Comparison of ENCODE assay signal across 17 cellular contexts in the genomic region with DNA sequence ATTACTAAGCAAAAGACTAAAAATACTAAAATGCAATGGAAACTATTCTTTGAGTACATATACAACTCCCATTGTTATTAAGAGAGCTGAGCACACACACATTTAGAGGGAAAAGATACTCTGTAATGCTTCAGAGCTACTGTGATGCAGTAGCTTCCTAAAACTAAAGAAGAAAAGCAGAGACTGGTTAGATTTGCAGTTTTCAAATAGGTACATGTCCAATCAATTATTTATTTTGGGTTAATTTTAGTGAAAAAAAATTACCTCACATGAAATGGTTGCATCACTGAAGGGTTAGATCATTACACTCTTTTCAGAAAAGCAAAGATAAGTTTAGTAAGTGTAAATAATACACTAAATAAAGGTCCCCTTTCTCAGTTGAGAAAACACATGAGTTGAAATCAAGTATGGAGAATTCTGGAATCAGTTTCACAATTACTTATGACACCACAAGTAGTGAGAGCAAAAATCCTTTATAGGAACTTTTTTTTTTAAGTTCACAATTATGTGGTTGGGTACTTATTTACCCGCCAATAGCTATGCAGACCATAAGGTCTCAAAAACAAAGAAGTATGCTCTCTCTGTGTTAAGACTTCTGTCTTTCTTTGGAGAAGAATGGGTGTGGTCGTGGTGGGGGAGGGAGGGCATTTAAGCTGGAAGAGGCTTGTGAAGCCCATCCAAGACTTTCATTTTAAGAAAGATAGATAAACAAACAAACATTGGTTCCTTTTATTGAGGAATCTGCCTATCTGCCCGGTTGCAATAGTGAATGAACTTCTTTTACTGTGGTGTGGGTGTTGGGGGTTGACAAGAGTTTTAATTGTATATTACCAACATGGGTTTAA. TPM values are rescaled to one million over a fixed set of nuclear protein-coding genes. Genes with fewer than 3 reads are reported as not detected.
A peak's percentile ranks its signal among the peaks of the same experiment; 100 is the strongest.
DNase-seq lines count a peak whose midpoint lies in the region; ATAC-seq, FAIRE-seq and TF ChIP-seq lines count a peak whose summit lies in the region.
"Had no signal": no experiment of that assay in that cellular context is flagged by ENCODE, and none has a peak within 500 bp of the region (broad histone marks: within the 10 kb centered on the region; RNA-seq: fewer than 3 reads in every experiment).

No MANE protein-coding gene starts in this region.

- FAIRE-seq in GM19239 (lab: Jason Lieb, UNC), result peak; percentile 70
- FAIRE-seq: TTC549 had no signal

- no peak overlapping the region for H3K4me3 ChIP-seq in A673 (ENCODE audit: low read depth, low read length, poor library complexity, severe bottlenecking)
- no peak overlapping the region for H3K4me3 ChIP-seq in uterus
- no peak overlapping the region for H3K4me3 ChIP-seq in CD4-positive, alpha-beta memory T cell (ENCODE audit: low read length in 2 of 2)
- H3K4me3 ChIP-seq: cardiac muscle cell, suprapubic skin had no signal

- H3K4me3 Mint-ChIP-seq in CD14-positive monocyte, result no peak overlapping the region
- H3K4me3 Mint-ChIP-seq in activated CD8-positive, alpha-beta T cell treated with anti-CD3 and anti-CD28 coated beads for 36 hours, result peak overlapping the region; percentile 32
- no peak overlapping the region for H3K4me3 Mint-ChIP-seq in CD4-positive, alpha-beta memory T cell
- H3K4me3 Mint-ChIP-seq: activated naive CD4-positive, alpha-beta T cell treated with anti-CD3 and anti-CD28 coated beads for 36 hours had no signal

- H3K36me3 Mint-ChIP-seq in CD14-positive monocyte, result peaks cover 0 to 7% of the 10 kb centered on the region in 2 donors
- H3K36me3 Mint-ChIP-seq in activated CD8-positive, alpha-beta T cell treated with anti-CD3 and anti-CD28 coated beads for 36 hours (ENCODE audit: low read depth), result peaks cover 2% of the 10 kb centered on the region
- no peaks in the 10 kb centered on the region for H3K36me3 Mint-ChIP-seq in CD4-positive, alpha-beta memory T cell

- no peak for TF ChIP-seq POLR2A in uterus (IDR thresholded peaks at IDR 0.05)

- intact Hi-C loops in CD14-positive monocyte (cut with micrococcal nuclease), result no loop called here
- intact Hi-C loops in activated CD8-positive, alpha-beta T cell treated with anti-CD3 and anti-CD28 coated beads for 36 hours (cut with micrococcal nuclease), result loop anchor here (1.0 kb wide), 1 partner anchor 58 kb away; no protein-coding TSS in a partner anchor
- intact Hi-C loops in A673 (cut with micrococcal nuclease; ENCODE audit: unreplicated experiment), result no loop called here
- intact Hi-C loops in uterus (cut with DNase I; ENCODE audit: low total_unique reads), result no loop called here
- intact Hi-C loops in CD4-positive, alpha-beta memory T cell (cut with micrococcal nuclease), result no loop called here

- H3K9me3 Mint-ChIP-seq in CD14-positive monocyte, result no peaks in the 10 kb centered on the region
- no peaks in the 10 kb centered on the region for H3K9me3 Mint-ChIP-seq in activated CD8-positive, alpha-beta T cell treated with anti-CD3 and anti-CD28 coated beads for 36 hours
- H3K9me3 Mint-ChIP-seq in CD4-positive, alpha-beta memory T cell, result no peaks in the 10 kb centered on the region
- H3K9me3 Mint-ChIP-seq: activated naive CD4-positive, alpha-beta T cell treated with anti-CD3 and anti-CD28 coated beads for 36 hours had no signal

- POLR2A ChIA-PET in activated CD8-positive, alpha-beta T cell treated with anti-CD3 and anti-CD28 coated beads for 36 hours (lab: Charles Lee), result interaction anchor here (1.0 to 2.8 kb wide), 6 partner anchors 11 to 36 kb away, joined by 3 to 9 read pairs (median 4); a partner anchor contains a TSS
- POLR2A ChIA-PET in A673 (lab: Charles Lee; ENCODE audit: low non-redundant PET), result no interaction called here
- POLR2A ChIA-PET in CD4-positive, alpha-beta memory T cell (lab: Charles Lee; ENCODE audit: partially characterized antibody), result interaction anchor here (0.6 to 2.0 kb wide), 5 partner anchors 11 to 72 kb away, joined by 3 to 8 read pairs (median 4); no protein-coding TSS in a partner anchor

- H3K4me1 Mint-ChIP-seq in CD14-positive monocyte, result peaks cover 42% of the 10 kb centered on the region
- peaks cover 66% of the 10 kb centered on the region for H3K4me1 Mint-ChIP-seq in activated CD8-positive, alpha-beta T cell treated with anti-CD3 and anti-CD28 coated beads for 36 hours (ENCODE audit: low read depth)
- peaks cover 0 to 25% (median 13%) of the 10 kb centered on the region in 4 donors for H3K4me1 Mint-ChIP-seq in CD4-positive, alpha-beta memory T cell

- CTCF ChIA-PET in activated CD8-positive, alpha-beta T cell treated with anti-CD3 and anti-CD28 coated beads for 36 hours (lab: Charles Lee), result interaction anchor here (0.6 to 1.9 kb wide), 8 partner anchors 11 to 462 kb away, joined by 3 to 9 read pairs (median 3); a partner anchor contains a TSS
- CTCF ChIA-PET in A673 (lab: Charles Lee), result interaction anchor here (0.6 kb wide), 1 partner anchor 239 kb away, joined by 5 read pairs; no protein-coding TSS in a partner anchor
- CTCF ChIA-PET in CD4-positive, alpha-beta memory T cell (lab: Charles Lee; ENCODE audit: partially characterized antibody), result interaction anchor here (0.7 to 1.2 kb wide), 3 partner anchors 33 to 72 kb away, joined by 3 to 4 read pairs (median 3); no protein-coding TSS in a partner anchor

- DNase-seq in CD14-positive monocyte (ENCODE audit: low spot score), result no peak
- DNase-seq in GM19239 (ENCODE audit: insufficient read length, low spot score), result no peak
- DNase-seq in activated CD8-positive, alpha-beta T cell treated with anti-CD3 and anti-CD28 coated beads for 36 hours, result no peak
- DNase-seq in medulla oblongata (ENCODE audit: extremely low spot score), result peak; percentile 13
- no peak for DNase-seq in A673 (ENCODE audit: low spot score)
- no peak for DNase-seq in hepatic stellate cell (ENCODE audit: low spot score)
- DNase-seq in uterus, result no peak
- no peak for DNase-seq in CD4-positive, alpha-beta memory T cell
- DNase-seq: activated naive CD4-positive, alpha-beta T cell treated with anti-CD3 and anti-CD28 coated beads for 36 hours; AML-193; DMS79 treated with DMSO at 0.1 percent for 48 hours; NCI-H2081; NCI-H524 treated with DMSO at 0.1 percent for 48 hours had no signal

- BruUV-seq in A673 (replicated peaks; lab: Mats Ljungman, UMichigan), result no TSS peak

- TF ChIP-seq CTCF in CD14-positive monocyte (IDR thresholded peaks at IDR 0.05), result no peak
- no peak for TF ChIP-seq CTCF in activated CD8-positive, alpha-beta T cell treated with anti-CD3 and anti-CD28 coated beads for 36 hours (IDR thresholded peaks at IDR 0.05)
- TF ChIP-seq CTCF in A673 (conservative IDR thresholded peaks at IDR 0.05; ENCODE audit: low read depth, low read length), result no peak
- TF ChIP-seq CTCF in uterus (IDR thresholded peaks at IDR 0.05), result no peak

- ATAC-seq in activated CD8-positive, alpha-beta T cell treated with anti-CD3 and anti-CD28 coated beads for 36 hours, result no peak

- peaks cover 0 to 4% (median 0%) of the 10 kb centered on the region in 3 donors for H3K27me3 Mint-ChIP-seq in CD14-positive monocyte (ENCODE audit: low read depth in 3 of 3)
- no peaks in the 10 kb centered on the region for H3K27me3 Mint-ChIP-seq in activated CD8-positive, alpha-beta T cell treated with anti-CD3 and anti-CD28 coated beads for 36 hours
- H3K27me3 Mint-ChIP-seq in CD4-positive, alpha-beta memory T cell, result no peaks in the 10 kb centered on the region

- no peak overlapping the region for H3K27ac ChIP-seq in A673 (ENCODE audit: low read depth, low read length, poor library complexity, severe bottlenecking)
- no peak overlapping the region for H3K27ac ChIP-seq in uterus
- H3K27ac ChIP-seq in CD4-positive, alpha-beta memory T cell (ENCODE audit: low read depth, low read length), result no peak overlapping the region
- H3K27ac ChIP-seq: cardiac muscle cell, RWPE1, suprapubic skin had no signal

- H3K27me3 ChIP-seq in A673 (replicated peaks; ENCODE audit: insufficient read depth, low read depth, low read length, poor library complexity) (no peaks in the 10 kb centered on the region), uterus (no peaks in the 10 kb centered on the region)
- H3K27me3 ChIP-seq in CD4-positive, alpha-beta memory T cell (ENCODE audit: insufficient read depth, low read length), result no peaks in the 10 kb centered on the region
- H3K27me3 ChIP-seq: cardiac muscle cell, suprapubic skin had no signal

- H3K4me1 ChIP-seq in A673 (ENCODE audit: insufficient read depth, low read length, poor library complexity, severe bottlenecking), result no peaks in the 10 kb centered on the region
- H3K4me1 ChIP-seq in uterus, result no peaks in the 10 kb centered on the region
- no peaks in the 10 kb centered on the region for H3K4me1 ChIP-seq in CD4-positive, alpha-beta memory T cell (ENCODE audit: insufficient read depth, low read length)

- H3K36me3 ChIP-seq in A673 (ENCODE audit: insufficient read depth, low read length, poor library complexity, severe bottlenecking) (no peaks in the 10 kb centered on the region), uterus (no peaks in the 10 kb centered on the region)
- no peaks in the 10 kb centered on the region for H3K36me3 ChIP-seq in CD4-positive, alpha-beta memory T cell (ENCODE audit: insufficient read depth, low read length)
- H3K36me3 ChIP-seq: cardiac muscle cell, suprapubic skin had no signal

- peak overlapping the region in 6 of 7 donors; percentile 20 to 86 (median 56) for H3K27ac Mint-ChIP-seq in CD14-positive monocyte
- H3K27ac Mint-ChIP-seq in activated CD8-positive, alpha-beta T cell treated with anti-CD3 and anti-CD28 coated beads for 36 hours, result peak overlapping the region; percentile 81
- peak overlapping the region in 2 of 7 donors; percentile 30 to 77 for H3K27ac Mint-ChIP-seq in CD4-positive, alpha-beta memory T cell
- H3K27ac Mint-ChIP-seq: activated naive CD4-positive, alpha-beta T cell treated with anti-CD3 and anti-CD28 coated beads for 36 hours had no signal

- H3K9me3 ChIP-seq in A673 (ENCODE audit: low read depth, low read length, poor library complexity, severe bottlenecking) (no peaks in the 10 kb centered on the region), uterus (no peaks in the 10 kb centered on the region)
- H3K9me3 ChIP-seq in CD4-positive, alpha-beta memory T cell (ENCODE audit: control insufficient read depth in 1 of 2, low read length in 2 of 2), result no peaks in the 10 kb centered on the region
- H3K9me3 ChIP-seq: suprapubic skin had no signal

RNA-seq across cellular contexts. Expression of a gene that starts 25.3 kb away (rescaled TPM):
- polyA plus RNA-seq in CD14-positive monocyte, result 1 to 10 TPM; 8.5 to 8.8 TPM
- 10 to 100 TPM; 31.2 to 33.9 TPM for total RNA-seq in activated CD8-positive, alpha-beta T cell treated with anti-CD3 and anti-CD28 coated beads for 36 hours
- total RNA-seq in A673 (2021), result 20.8 and 22.2 TPM in 2 replicates
- total RNA-seq in uterus, result 10 to 100 TPM in 2 of 4 donors, 1 to 10 TPM in 2; 1.8 to 29.5 (median 8.9) TPM
- 10 to 100 TPM; 23.5 to 24.6 TPM for total RNA-seq in CD4-positive, alpha-beta memory T cell
- polyA plus RNA-seq in CD4-positive, alpha-beta memory T cell, result 1 to 10 TPM; 2.6 to 5.5 TPM
